19 cellular contexts compared by ENCODE assay signal in the genomic region with DNA sequence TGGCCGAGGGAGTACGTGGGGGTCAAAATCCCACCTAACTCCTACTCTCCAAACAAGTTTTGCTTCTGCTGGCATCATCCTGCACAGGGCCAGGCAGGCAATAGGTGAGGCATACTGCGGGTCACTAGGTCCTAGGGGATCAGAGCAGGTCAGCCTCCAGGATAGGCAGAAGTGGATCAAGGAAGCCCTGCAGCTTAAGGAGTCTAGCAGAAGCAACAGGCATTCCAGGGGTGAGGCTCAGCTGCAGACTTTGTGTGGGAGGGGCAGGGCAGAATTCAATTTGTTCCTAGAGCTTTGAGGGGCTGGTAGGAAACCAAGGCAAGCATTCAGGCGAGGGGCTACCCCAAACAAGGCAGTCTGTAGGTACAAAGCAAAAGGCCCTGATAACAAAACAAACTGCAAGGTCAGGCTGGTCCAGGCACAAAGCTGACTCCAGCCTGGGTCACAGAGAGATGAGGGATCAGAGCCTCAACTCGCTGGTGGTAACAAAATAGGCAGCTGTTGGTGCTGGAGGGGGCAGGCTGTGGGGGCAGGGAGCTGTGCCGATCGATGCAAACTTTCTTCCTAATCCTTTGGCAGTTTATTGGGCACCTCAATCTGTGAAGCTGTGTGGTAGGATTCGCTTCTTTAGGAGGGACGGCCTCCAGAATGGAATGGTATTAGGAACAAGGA.
DNase-seq lines count a peak whose midpoint lies in the region; TF ChIP-seq lines count a peak whose summit lies in the region.
"Had no signal": no experiment of that assay in that cellular context is flagged by ENCODE, and none has a peak within 500 bp of the region (broad histone marks: within the 10 kb centered on the region; RNA-seq: fewer than 3 reads in every experiment).

No MANE protein-coding gene starts in this region.

- no peak for TF ChIP-seq POLR2A in uterus (IDR thresholded peaks at IDR 0.05)

- no CpG with 5 or more reads among the region's 9 CpGs for WGBS in H9 (ENCODE audit: extremely low coverage, insufficient read length, low lambda C conversion rate)
- 76% methylated on average over 9 of the region's 9 CpGs for WGBS in mesenchymal stem cell

- H3K4me1 Mint-ChIP-seq in H9 = peaks cover 9 to 24% of the 10 kb centered on the region in 2 experiments
- peaks cover 27% of the 10 kb centered on the region for H3K4me1 Mint-ChIP-seq in progenitor cell of endocrine pancreas (ENCODE audit: low read depth)

- DNase-seq in H9 (no peak), WERI-Rb-1 (peak; percentile 54), mesenchymal stem cell (no peak), progenitor cell of endocrine pancreas (ENCODE audit: low spot score, unreplicated experiment) (no peak), ecto neural progenitor cell (ENCODE audit: low spot score) (no peak), dedifferentiated amniotic fluid mesenchymal stem cell (ENCODE audit: extremely low spot score) (no peak), uterus (no peak), NCI-H2029 (lab: John Stamatoyannopoulos, UW) (no peak)
- DNase-seq: BE2C; DMS53; GF-D8; HFFc6; NCI-H1105; NCI-H1694 treated with DMSO at 0.1 percent for 48 hours; NK-92 treated with Interleukin-12 subunit alpha and Interleukin-12 subunit beta, amount 100 ng/mL, for 24 hours; Peyer's patch; SJCRH30 had no signal

- H3K27me3 ChIP-seq in H9 (ENCODE audit: insufficient read depth, low read length) (no peaks in the 10 kb centered on the region), WERI-Rb-1 (ENCODE audit: insufficient read depth, low read depth, severe bottlenecking) (no peaks in the 10 kb centered on the region), mesenchymal stem cell (ENCODE audit: control insufficient read depth in 1 of 2, insufficient read depth in 1 of 2, low read length in 2 of 2) (no peaks in the 10 kb centered on the region), uterus (no peaks in the 10 kb centered on the region)
- H3K27me3 ChIP-seq: BE2C, Peyer's patch, SJCRH30 had no signal

- H2AK5ac ChIP-seq in H9 (ENCODE audit: insufficient read length, low read length) (no peak overlapping the region), mesenchymal stem cell (ENCODE audit: low read length, severe bottlenecking) (no peak overlapping the region)

- H3K4ac ChIP-seq in H9 (ENCODE audit: low read depth, low read length) = no peak overlapping the region
- H3K4ac ChIP-seq in mesenchymal stem cell (ENCODE audit: low read depth in 1 of 2, low read length in 2 of 2) = no peak overlapping the region

- H3K4me1 ChIP-seq in H9 (ENCODE audit: insufficient read depth, low read length) (no peaks in the 10 kb centered on the region), mesenchymal stem cell (ENCODE audit: control insufficient read depth, insufficient read depth, low read depth, low read length) (peaks cover 2% of the 10 kb centered on the region), uterus (no peaks in the 10 kb centered on the region)
- H3K4me1 ChIP-seq: A549, Peyer's patch, SJCRH30 had no signal

- intact Hi-C loops in uterus (cut with DNase I; ENCODE audit: low total_unique reads) = no loop called here

- H3K4me2 ChIP-seq in H9 (ENCODE audit: insufficient read depth, insufficient read length, low read length) (no peak overlapping the region), mesenchymal stem cell (ENCODE audit: low read length, poor library complexity, severe bottlenecking) (no peak overlapping the region)
- H3K4me2 ChIP-seq: A549, KMS-11 had no signal

- no peaks in the 10 kb centered on the region for H3K9me3 ChIP-seq in H9 (ENCODE audit: control insufficient read depth, low read depth, low read length)
- no peaks in the 10 kb centered on the region for H3K9me3 ChIP-seq in WERI-Rb-1 (ENCODE audit: severe bottlenecking)
- no peaks in the 10 kb centered on the region for H3K9me3 ChIP-seq in mesenchymal stem cell (ENCODE audit: control insufficient read depth, low read length)
- H3K9me3 ChIP-seq in uterus = no peaks in the 10 kb centered on the region
- H3K9me3 ChIP-seq: A549, BE2C, Peyer's patch, SJCRH30 had no signal

- H3K9me3 Mint-ChIP-seq in H9 (no peaks in the 10 kb centered on the region), progenitor cell of endocrine pancreas (ENCODE audit: low read depth) (no peaks in the 10 kb centered on the region)
- H3K9me3 Mint-ChIP-seq: HFFc6 had no signal

- H4K91ac ChIP-seq in H9 (ENCODE audit: insufficient read length, low read depth, low read length) = no peak overlapping the region
- H4K91ac ChIP-seq in mesenchymal stem cell (ENCODE audit: low read length) = peak overlapping the region; percentile 21

- no peak overlapping the region for H3K56ac ChIP-seq in H9 (ENCODE audit: insufficient read length, low read depth, low read length)

- H3K79me1 ChIP-seq in H9 (ENCODE audit: insufficient read depth, low read depth, low read length, poor library complexity, severe bottlenecking) = no peaks in the 10 kb centered on the region
- no peaks in the 10 kb centered on the region for H3K79me1 ChIP-seq in mesenchymal stem cell (replicated peaks; ENCODE audit: low read length, poor library complexity, severe bottlenecking)

- H2BK20ac ChIP-seq in H9 (ENCODE audit: low read depth, low read length, poor library complexity, severe bottlenecking) = no peak overlapping the region

- H3K18ac ChIP-seq in H9 (ENCODE audit: insufficient read length, low read depth, low read length) (no peak overlapping the region), mesenchymal stem cell (ENCODE audit: low read depth in 1 of 2, low read length in 2 of 2) (no peak overlapping the region)

- no peak overlapping the region for H3K27ac ChIP-seq in H9 (ENCODE audit: insufficient read length, low read depth, low read length)
- H3K27ac ChIP-seq in WERI-Rb-1 = no peak overlapping the region; the same call in 1 of the 2 replicates
- no peak overlapping the region for H3K27ac ChIP-seq in mesenchymal stem cell (ENCODE audit: low read length, poor library complexity, severe bottlenecking)
- H3K27ac ChIP-seq in uterus = no peak overlapping the region
- H3K27ac ChIP-seq: KMS-11, Peyer's patch, SJCRH30 had no signal

- H4K8ac ChIP-seq in H9 (replicated peaks; ENCODE audit: insufficient read length, low read depth, low read length) (no peak overlapping the region), mesenchymal stem cell (ENCODE audit: low read length) (no peak overlapping the region)

- H2BK5ac ChIP-seq in H9 (ENCODE audit: insufficient read length, low read length) = no peak overlapping the region
- no peak overlapping the region for H2BK5ac ChIP-seq in mesenchymal stem cell (ENCODE audit: low read depth, low read length, poor library complexity, severe bottlenecking)

- H2AFZ ChIP-seq in H9 (ENCODE audit: low read length) = no peak overlapping the region
- H2AFZ ChIP-seq in mesenchymal stem cell (ENCODE audit: low read depth, low read length) = no peak overlapping the region

- H3K27me3 Mint-ChIP-seq in H9 (ENCODE audit: low read depth) (peaks cover 2% of the 10 kb centered on the region), progenitor cell of endocrine pancreas (peaks cover 3% of the 10 kb centered on the region)

- H2BK120ac ChIP-seq in H9 (ENCODE audit: low read depth, low read length, poor library complexity, severe bottlenecking) = no peak overlapping the region
- no peak overlapping the region for H2BK120ac ChIP-seq in mesenchymal stem cell (ENCODE audit: low read depth, low read length)

- H4K20me1 ChIP-seq in H9 (ENCODE audit: control insufficient read depth, insufficient read depth, insufficient read length) = no peaks in the 10 kb centered on the region

- H3K14ac ChIP-seq in H9 (ENCODE audit: insufficient read depth, low read length) = no peak overlapping the region; the same call in 1 of the 2 replicates
- H3K14ac ChIP-seq in mesenchymal stem cell (ENCODE audit: low read length in 2 of 2) = no peak overlapping the region

- H3K4me3 ChIP-seq in WERI-Rb-1 (ENCODE audit: low read depth, low read length) (no peak overlapping the region), mesenchymal stem cell (ENCODE audit: insufficient read depth in 1 of 2, low read depth in 1 of 2, low read length in 2 of 2) (no peak overlapping the region), uterus (no peak overlapping the region)
- H3K4me3 ChIP-seq: A549, Peyer's patch, SJCRH30 had no signal

- no peaks in the 10 kb centered on the region for H3K36me3 ChIP-seq in WERI-Rb-1
- no peaks in the 10 kb centered on the region for H3K36me3 ChIP-seq in mesenchymal stem cell (ENCODE audit: control insufficient read depth in 1 of 2, insufficient read depth in 2 of 2, low read depth in 1 of 2, low read length in 2 of 2)
- H3K36me3 ChIP-seq in uterus = no peaks in the 10 kb centered on the region
- H3K36me3 ChIP-seq: BE2C, Peyer's patch, SJCRH30 had no signal

- H3T11ph ChIP-seq in H9 (ENCODE audit: low read length) = no peak overlapping the region

- no peaks in the 10 kb centered on the region for H3K23me2 ChIP-seq in H9 (ENCODE audit: insufficient read length, low read depth, low read length, poor library complexity, severe bottlenecking)

- H3K4me3 Mint-ChIP-seq in H9 = no peak overlapping the region
- no peak overlapping the region for H3K4me3 Mint-ChIP-seq in progenitor cell of endocrine pancreas (ENCODE audit: low read depth)
- H3K4me3 Mint-ChIP-seq: HFFc6 had no signal

- no peaks in the 10 kb centered on the region for H3K79me2 ChIP-seq in H9 (ENCODE audit: insufficient read depth, low read length)

- peak overlapping the region; percentile 3 to 86 (median 65); a peak in 3 of 7 replicates for H3K27ac Mint-ChIP-seq in H9
- peak overlapping the region; percentile 65 for H3K27ac Mint-ChIP-seq in progenitor cell of endocrine pancreas
- H3K27ac Mint-ChIP-seq: HFFc6 had no signal

- H4K5ac ChIP-seq in H9 (ENCODE audit: insufficient read length, low read depth, low read length) = no peak overlapping the region

- no peak overlapping the region for H2BK15ac ChIP-seq in H9 (ENCODE audit: low read depth, low read length)
- H2BK15ac ChIP-seq in mesenchymal stem cell (ENCODE audit: low read depth, poor library complexity, severe bottlenecking) = no peak overlapping the region

- H2BK12ac ChIP-seq in H9 (ENCODE audit: insufficient read length, low read depth, low read length) (no peak overlapping the region), mesenchymal stem cell (ENCODE audit: low read length in 2 of 2) (no peak overlapping the region)

- TF ChIP-seq CTCF in H9 (conservative IDR thresholded peaks at IDR 0.05) = no peak
- no peak for TF ChIP-seq CTCF in WERI-Rb-1 (IDR thresholded peaks at IDR 0.05; ENCODE audit: low read depth, low read length)
- TF ChIP-seq CTCF in progenitor cell of endocrine pancreas (IDR thresholded peaks at IDR 0.05; ENCODE audit: unreplicated experiment) = no peak
- TF ChIP-seq CTCF in uterus (IDR thresholded peaks at IDR 0.05) = no peak

- H3K36me3 Mint-ChIP-seq in H9 (ENCODE audit: insufficient read depth in 1 of 3, low read depth in 3 of 3) = no peaks in the 10 kb centered on the region
- H3K36me3 Mint-ChIP-seq in progenitor cell of endocrine pancreas (ENCODE audit: insufficient read depth) = no peaks in the 10 kb centered on the region

- H3K9ac ChIP-seq in H9 (ENCODE audit: extremely low read depth, insufficient read length, low read length) (no peak overlapping the region), mesenchymal stem cell (ENCODE audit: low read length) (no peak overlapping the region)
- H3K9ac ChIP-seq: KMS-11 had no signal

- H3K23ac ChIP-seq in H9 (ENCODE audit: insufficient read length, low read depth, low read length) = no peak overlapping the region
- no peak overlapping the region for H3K23ac ChIP-seq in mesenchymal stem cell (ENCODE audit: low read length in 2 of 2)
